ENCODE assay signal across 26 cellular contexts in the genomic region with DNA sequence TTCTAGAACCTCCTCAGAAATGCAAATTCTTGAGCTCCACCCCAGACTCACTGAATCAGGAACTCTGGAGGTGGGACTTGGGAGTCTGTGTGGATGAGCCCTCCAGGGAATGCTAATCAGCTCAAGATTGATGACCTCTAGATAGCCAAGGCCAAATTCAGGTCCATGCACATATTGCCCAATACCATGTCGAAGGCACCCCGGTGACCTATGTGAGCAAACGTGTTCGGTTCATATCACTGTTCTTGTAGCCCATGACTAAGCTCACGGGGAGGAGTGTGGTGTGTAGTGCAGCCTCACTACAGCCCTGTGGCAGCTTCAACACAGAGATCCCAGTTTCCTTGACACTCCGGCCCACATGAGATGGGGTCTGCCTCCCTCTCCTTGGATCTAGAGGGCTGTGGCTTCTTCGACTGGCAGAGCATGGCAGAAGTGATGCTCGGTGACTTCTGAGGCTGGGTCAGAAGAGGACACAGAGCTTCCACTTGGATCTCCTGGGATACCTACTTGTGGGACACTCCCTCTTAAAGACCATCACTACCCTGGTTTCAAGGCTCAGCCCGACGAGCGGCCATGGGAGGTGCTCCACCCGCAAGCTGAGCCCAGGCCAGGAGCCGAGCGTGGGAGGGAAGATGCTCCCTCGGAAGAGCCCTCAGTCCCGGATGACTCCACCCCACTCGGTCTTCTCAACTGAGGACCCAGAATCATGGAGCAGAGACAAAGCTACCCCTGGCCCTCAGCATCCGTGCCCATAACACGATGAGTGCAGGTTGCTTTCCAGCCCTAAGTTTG.
"Had no signal": no experiment of that assay in that cellular context is flagged by ENCODE, and none has a peak within 500 bp of the region (broad histone marks: within the 10 kb centered on the region; RNA-seq: fewer than 3 reads in every experiment).

No MANE protein-coding gene starts in this region.

- DNase-seq: hypothalamus; immature natural killer cell; kidney; left colon; left lung; midbrain; mucosa of descending colon; naive thymus-derived CD4-positive, alpha-beta T cell; ovary; retina; right cardiac atrium; stimulated activated CD4-positive, alpha-beta T cell treated with anti-CD3 and anti-CD28 coated beads, Interleukin-1b, Interleukin-23, amount 100 ng/mL, for 48 hours; stimulated activated CD4-positive, alpha-beta T cell treated with anti-CD3 and anti-CD28 coated beads, Interleukin-2, amount 100 ng/mL, for 48 hours; stimulated activated CD4-positive, alpha-beta T cell treated with anti-CD3 and anti-CD28 coated beads, Interleukin-4, amount 100 ng/mL, for 4 hours; stimulated activated CD8-positive, alpha-beta memory T cell treated with anti-CD3 and anti-CD28 coated beads, Interleukin-4, amount 100 ng/mL, for 48 hours; stimulated activated naive CD4-positive, alpha-beta T cell treated with Interleukin-2 at 50 U/mL for 16 hours; stimulated activated naive CD8-positive, alpha-beta T cell treated with anti-CD3 and anti-CD28 coated beads, Interleukin-15, amount 100 ng/mL, for 72 hours; substantia nigra; uterus had no signal

- H3K36me3 ChIP-seq: left lung, ovary, prostate gland, tibial nerve, uterus had no signal

- H3K4me3 ChIP-seq: left lung, lung, mucosa of descending colon, ovary, prostate gland, skin epidermis, tibial nerve, uterus had no signal

- H3K27ac ChIP-seq: left lung, ovary, prostate gland, skin epidermis, tibial nerve, uterus had no signal

- H3K9me3 ChIP-seq: left lung, mucosa of descending colon, ovary, prostate gland, tibial nerve, uterus had no signal

- H3K4me1 ChIP-seq: left lung, prostate gland, tibial nerve, uterus had no signal

- ATAC-seq: left colon; left lung; mucosa of descending colon; naive thymus-derived CD4-positive, alpha-beta T cell; natural killer cell treated with Interleukin-12 subunit alpha and Interleukin-12 subunit beta and Interleukin-15 and Interleukin-18, amount 100 ng/mL, for 72 hours; right cardiac atrium; sciatic nerve; stimulated activated memory B cell treated with anti-CD40 and anti-IgM and Interleukin-4, amounts not matched to agents 10 μg/mL and 1 μg/mL and 100 μg/mL, for 72 hours; stimulated activated naive CD8-positive, alpha-beta T cell treated with anti-CD3 and anti-CD28 coated beads, Interleukin-15, amount 100 ng/mL, for 72 hours had no signal

- H3K27me3 ChIP-seq: ovary, tibial nerve, uterus had no signal
